In the genomic region with DNA sequence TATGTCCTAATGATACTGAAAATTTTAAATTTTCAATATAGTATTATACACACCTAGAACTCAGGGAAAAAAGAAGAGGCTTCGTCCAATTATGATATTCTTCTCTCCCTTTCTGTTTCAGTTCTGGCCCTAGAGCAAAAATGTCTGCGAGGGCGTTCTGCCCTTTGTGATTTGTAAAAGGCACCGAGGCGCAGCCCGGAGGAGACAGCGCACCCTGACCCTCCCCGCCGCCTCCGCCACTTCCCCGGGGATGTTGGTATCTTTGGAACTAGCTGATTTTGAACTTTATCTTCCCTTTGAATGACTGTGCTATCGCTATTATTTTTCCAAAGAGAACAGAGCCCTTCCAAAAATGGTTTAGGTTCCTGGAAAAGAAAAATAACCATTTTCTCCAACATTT, we compare ENCODE assay signal across 2 cellular contexts.
TF ChIP-seq lines count a peak whose summit lies in the region.

No MANE protein-coding gene starts in this region.

TF ChIP-seq in A549, 52 proteins besides CTCF, POLR2A, EP300 and RAD21 (continued from another document):
- TF ChIP-seq, protein P1, sequence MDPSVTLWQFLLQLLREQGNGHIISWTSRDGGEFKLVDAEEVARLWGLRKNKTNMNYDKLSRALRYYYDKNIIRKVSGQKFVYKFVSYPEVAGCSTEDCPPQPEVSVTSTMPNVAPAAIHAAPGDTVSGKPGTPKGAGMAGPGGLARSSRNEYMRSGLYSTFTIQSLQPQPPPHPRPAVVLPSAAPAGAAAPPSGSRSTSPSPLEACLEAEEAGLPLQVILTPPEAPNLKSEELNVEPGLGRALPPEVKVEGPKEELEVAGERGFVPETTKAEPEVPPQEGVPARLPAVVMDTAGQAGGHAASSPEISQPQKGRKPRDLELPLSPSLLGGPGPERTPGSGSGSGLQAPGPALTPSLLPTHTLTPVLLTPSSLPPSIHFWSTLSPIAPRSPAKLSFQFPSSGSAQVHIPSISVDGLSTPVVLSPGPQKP (IDR thresholded peaks at IDR 0.05; ENCODE audit: low read depth, low read length): no peak
- TF ChIP-seq, protein P2, sequence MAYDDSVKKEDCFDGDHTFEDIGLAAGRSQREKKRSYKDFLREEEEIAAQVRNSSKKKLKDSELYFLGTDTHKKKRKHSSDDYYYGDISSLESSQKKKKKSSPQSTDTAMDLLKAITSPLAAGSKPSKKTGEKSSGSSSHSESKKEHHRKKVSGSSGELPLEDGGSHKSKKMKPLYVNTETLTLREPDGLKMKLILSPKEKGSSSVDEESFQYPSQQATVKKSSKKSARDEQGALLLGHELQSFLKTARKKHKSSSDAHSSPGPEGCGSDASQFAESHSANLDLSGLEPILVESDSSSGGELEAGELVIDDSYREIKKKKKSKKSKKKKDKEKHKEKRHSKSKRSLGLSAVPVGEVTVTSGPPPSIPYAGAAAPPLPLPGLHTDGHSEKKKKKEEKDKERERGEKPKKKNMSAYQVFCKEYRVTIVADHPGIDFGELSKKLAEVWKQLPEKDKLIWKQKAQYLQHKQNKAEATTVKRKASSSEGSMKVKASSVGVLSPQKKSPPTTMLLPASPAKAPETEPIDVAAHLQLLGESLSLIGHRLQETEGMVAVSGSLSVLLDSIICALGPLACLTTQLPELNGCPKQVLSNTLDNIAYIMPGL (CRISPR knock-in tag; IDR thresholded peaks at IDR 0.05; ENCODE audit: borderline replicate concordance): no peak
- TF ChIP-seq PHF8 (IDR thresholded peaks at IDR 0.05; ENCODE audit: borderline replicate concordance, low read depth) (no peak), ZSCAN20 (CRISPR knock-in tag; IDR thresholded peaks at IDR 0.05) (no peak)

TF ChIP-seq in IMR-90, 13 proteins besides CTCF, POLR2A, EP300 and RAD21 (continued from another document):
- TF ChIP-seq, protein P1 (IDR thresholded peaks at IDR 0.05; ENCODE audit: borderline replicate concordance, low read depth, low read length): no peak
- TF ChIP-seq CHD1 (IDR thresholded peaks at IDR 0.05; ENCODE audit: low read depth, low read length): no peak
- TF ChIP-seq MAFK (IDR thresholded peaks at IDR 0.05; ENCODE audit: low read depth, low read length): no peak
- TF ChIP-seq MAZ (IDR thresholded peaks at IDR 0.05; ENCODE audit: borderline replicate concordance, low read depth, low read length): no peak
- no peak for TF ChIP-seq CEBPB (IDR thresholded peaks at IDR 0.05; ENCODE audit: low read depth, low read length)
- TF ChIP-seq, protein P3, sequence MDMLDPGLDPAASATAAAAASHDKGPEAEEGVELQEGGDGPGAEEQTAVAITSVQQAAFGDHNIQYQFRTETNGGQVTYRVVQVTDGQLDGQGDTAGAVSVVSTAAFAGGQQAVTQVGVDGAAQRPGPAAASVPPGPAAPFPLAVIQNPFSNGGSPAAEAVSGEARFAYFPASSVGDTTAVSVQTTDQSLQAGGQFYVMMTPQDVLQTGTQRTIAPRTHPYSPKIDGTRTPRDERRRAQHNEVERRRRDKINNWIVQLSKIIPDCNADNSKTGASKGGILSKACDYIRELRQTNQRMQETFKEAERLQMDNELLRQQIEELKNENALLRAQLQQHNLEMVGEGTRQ (IDR thresholded peaks at IDR 0.05; ENCODE audit: low read depth, low read length): no peak
